ENCODE assay signal across 24 cellular contexts in genomic region chr4:64738240-64738639, GRCh38.
"Had no signal": no experiment of that assay in that cellular context is flagged by ENCODE, and none has a peak within 500 bp of the region (broad histone marks: within the 10 kb centered on the region; RNA-seq: fewer than 3 reads in every experiment).

No MANE protein-coding gene starts in this region.

- DNase-seq: activated B cell treated with CpG ODN at 0.5 μM for 24 hours; activated CD4-positive, alpha-beta memory T cell treated with anti-CD3 and anti-CD28 coated beads for 36 hours; activated CD4-positive, alpha-beta T cell treated with anti-CD3 and anti-CD28 coated beads for 1 hour; activated CD4-positive, alpha-beta T cell treated with anti-CD3 and anti-CD28 coated beads, Interleukin-2, amount 10 ng/mL, durations not matched to agents 24 days and 14 days; activated CD8-positive, alpha-beta memory T cell treated with anti-CD3 and anti-CD28 coated beads for 24 hours; activated effector memory CD4-positive, alpha-beta T cell treated with anti-CD3 and anti-CD28 coated beads, Interleukin-2, amount 50 U/mL, for 16 hours; activated naive CD4-positive, alpha-beta T cell treated with Interleukin-2 at 50 U/mL for 16 hours; activated naive CD8-positive, alpha-beta T cell treated with anti-CD3 and anti-CD28 coated beads, Interleukin-2, amount 50 U/mL, for 24 hours; activated T-cell treated with anti-CD3 and anti-CD28 coated beads, Interleukin-2, amount 50 U/mL, for 4 hours; amniotic stem cell; body of pancreas; central memory CD4-positive, alpha-beta T cell; NCI-H1092; NCI-H1417; NCI-H1930; NCI-H510A treated with DMSO at 0.1 percent for 48 hours; NCI-H69; SHP77 treated with DMSO at 0.1 percent for 48 hours; T-helper 9 cell had no signal

- H3K4me1 ChIP-seq: ascending aorta, body of pancreas had no signal

- H3K4me1 Mint-ChIP-seq: activated B cell treated with CpG ODN at 0.5 μM for 24 hours; activated CD4-positive, alpha-beta T cell treated with anti-CD3 and anti-CD28 coated beads, Interleukin-2, amount 10 ng/mL, durations not matched to agents 24 days and 14 days; activated naive CD8-positive, alpha-beta T cell treated with anti-CD3 and anti-CD28 coated beads, Interleukin-2, amount 50 U/mL, for 24 hours had no signal

- H3K36me3 ChIP-seq: ascending aorta had no signal

- H3K27ac Mint-ChIP-seq: activated B cell treated with CpG ODN at 0.5 μM for 24 hours; activated CD4-positive, alpha-beta memory T cell treated with anti-CD3 and anti-CD28 coated beads for 36 hours; activated CD4-positive, alpha-beta T cell treated with anti-CD3 and anti-CD28 coated beads, Interleukin-2, amount 10 ng/mL, durations not matched to agents 24 days and 14 days; activated naive CD4-positive, alpha-beta T cell treated with anti-CD3 and anti-CD28 coated beads, Interleukin-2, amount 50 U/mL, for 72 hours; activated naive CD8-positive, alpha-beta T cell treated with anti-CD3 and anti-CD28 coated beads, Interleukin-2, amount 50 U/mL, for 24 hours; T-helper 1 cell treated with Interleukin-12 subunit alpha and Interleukin-12 subunit beta and Interleukin-4 antibody, amounts not matched to agents 30 μg/mL and 1 μg/mL, for 36 hours had no signal

- H3K27ac ChIP-seq: ascending aorta, body of pancreas, KMS-11 had no signal

- H3K9me3 ChIP-seq: ascending aorta, body of pancreas had no signal

- H3K4me2 ChIP-seq: KMS-11 had no signal

- H3K36me3 Mint-ChIP-seq: activated CD4-positive, alpha-beta memory T cell treated with anti-CD3 and anti-CD28 coated beads for 36 hours; activated naive CD4-positive, alpha-beta T cell treated with anti-CD3 and anti-CD28 coated beads, Interleukin-2, amount 50 U/mL, for 72 hours had no signal

- H3K27me3 Mint-ChIP-seq: activated B cell treated with CpG ODN at 0.5 μM for 24 hours; activated CD4-positive, alpha-beta memory T cell treated with anti-CD3 and anti-CD28 coated beads for 36 hours; activated CD4-positive, alpha-beta T cell treated with anti-CD3 and anti-CD28 coated beads, Interleukin-2, amount 10 ng/mL, durations not matched to agents 24 days and 14 days; activated naive CD8-positive, alpha-beta T cell treated with anti-CD3 and anti-CD28 coated beads, Interleukin-2, amount 50 U/mL, for 24 hours had no signal

- H3K4me3 ChIP-seq: ascending aorta, body of pancreas had no signal

- H3K27me3 ChIP-seq: ascending aorta, body of pancreas had no signal

- H3K9ac ChIP-seq: KMS-11 had no signal

- ATAC-seq: activated naive CD4-positive, alpha-beta T cell treated with anti-CD3 and anti-CD28 coated beads, Interleukin-2, amount 50 U/mL, for 72 hours; activated naive CD8-positive, alpha-beta T cell treated with anti-CD3 and anti-CD28 coated beads, Interleukin-2, amount 50 U/mL, for 24 hours; activated T-cell treated with anti-CD3 and anti-CD28 coated beads, Interleukin-2, amount 50 U/mL, for 4 hours; body of pancreas had no signal

- FAIRE-seq: bronchial epithelial cell had no signal

- H3K4me3 Mint-ChIP-seq: activated B cell treated with CpG ODN at 0.5 μM for 24 hours; activated CD4-positive, alpha-beta memory T cell treated with anti-CD3 and anti-CD28 coated beads for 36 hours; activated CD4-positive, alpha-beta T cell treated with anti-CD3 and anti-CD28 coated beads, Interleukin-2, amount 10 ng/mL, durations not matched to agents 24 days and 14 days; activated naive CD8-positive, alpha-beta T cell treated with anti-CD3 and anti-CD28 coated beads, Interleukin-2, amount 50 U/mL, for 24 hours; activated T-cell treated with anti-CD3 and anti-CD28 coated beads, Interleukin-2, amount 50 U/mL, for 4 hours; T-helper 1 cell treated with Interleukin-12 subunit alpha and Interleukin-12 subunit beta and Interleukin-4 antibody, amounts not matched to agents 30 μg/mL and 1 μg/mL, for 36 hours had no signal
